8 cellular contexts compared by ENCODE assay signal in the genomic region with DNA sequence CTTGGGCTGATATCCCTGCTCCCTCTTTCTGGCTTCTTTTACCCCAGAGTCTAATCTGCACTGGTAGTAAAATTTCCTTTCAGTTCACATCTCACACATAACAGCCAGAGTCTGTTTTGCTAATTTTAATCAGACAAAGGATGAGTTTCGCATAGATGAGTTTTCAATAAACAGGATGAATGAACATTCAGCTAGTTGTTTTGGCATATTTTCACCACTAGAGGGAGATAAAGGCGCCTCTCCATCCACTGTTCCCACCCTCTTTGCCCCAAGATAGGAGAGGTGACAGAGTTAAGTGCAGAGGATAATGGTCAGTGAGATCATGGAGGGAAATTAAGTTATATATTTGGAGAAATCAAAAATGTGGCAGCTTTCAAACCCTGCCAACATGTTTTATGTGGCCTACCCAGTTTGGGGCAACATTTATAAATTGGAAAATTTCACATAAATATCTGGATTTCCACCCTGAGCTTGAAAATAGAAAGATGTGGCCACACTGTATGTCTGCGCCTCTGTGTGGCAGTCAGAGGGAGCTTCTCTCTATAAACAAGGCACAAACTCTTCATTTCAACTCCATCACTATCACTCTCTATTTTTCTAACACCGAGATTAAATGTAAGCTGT. TPM values are rescaled to one million over a fixed set of nuclear protein-coding genes. Genes with fewer than 3 reads are reported as not detected.
DNase-seq lines count a peak whose midpoint lies in the region; ATAC-seq, FAIRE-seq and TF ChIP-seq lines count a peak whose summit lies in the region.

No MANE protein-coding gene starts in this region.

- intact Hi-C loops in right cardiac atrium (cut with DNase I), result loop anchor here in 1 of 4 donors (5.0 kb wide), 2 partner anchors 126 to 304 kb away; no protein-coding TSS in a partner anchor

- POLR2A ChIA-PET in AG04450 (lab: Yijun Ruan, JAX), result no interaction called here

- peak; percentile 90 for TF ChIP-seq CTCF in AG04450 (IDR thresholded peaks at IDR 0.05; ENCODE audit: low read depth, low read length)
- TF ChIP-seq CTCF in smooth muscle cell (IDR thresholded peaks at IDR 0.05; ENCODE audit: borderline replicate concordance, insufficient read depth, poor library complexity, severe bottlenecking), result peak; percentile 94

- no peak overlapping the region for H3K4me2 ChIP-seq in smooth muscle cell

- no peaks in the 10 kb centered on the region for H3K36me3 Mint-ChIP-seq in activated T-helper 17 cell treated with anti-CD3 and anti-CD28 coated beads, Interleukin-2, amount 50 U/mL, for 72 hours (ENCODE audit: low read depth)

- H3K9me3 ChIP-seq in AG04450 (ENCODE audit: control insufficient read depth, insufficient read depth, low read length) (no peaks in the 10 kb centered on the region), right cardiac atrium (ENCODE audit: control insufficient read depth, low read length) (no peaks in the 10 kb centered on the region), smooth muscle cell (replicated peaks; ENCODE audit: low read depth) (no peaks in the 10 kb centered on the region)

- ATAC-seq in HG02759 (IDR thresholded peaks at IDR 0.05; ENCODE audit: unreplicated experiment) (peak; percentile 91), right cardiac atrium (peak; percentile 43 to 66)
- peak; percentile 43 for ATAC-seq in activated T-helper 17 cell treated with anti-CD3 and anti-CD28 coated beads, Interleukin-2, amount 50 U/mL, for 72 hours (replicated peaks)

- no peaks in the 10 kb centered on the region for H3K79me2 ChIP-seq in smooth muscle cell (ENCODE audit: low read depth)

- peak; percentile 76 for FAIRE-seq in GM12892 (lab: Jason Lieb, UNC)

- H3K4me1 ChIP-seq in right cardiac atrium (ENCODE audit: control insufficient read depth, insufficient read depth, low read length) (no peaks in the 10 kb centered on the region), smooth muscle cell (ENCODE audit: low read depth) (peaks cover 17% of the 10 kb centered on the region)

- no peak overlapping the region for H3K27ac ChIP-seq in AG04450 (ENCODE audit: low read depth, low read length)
- no peak overlapping the region for H3K27ac ChIP-seq in right cardiac atrium (ENCODE audit: low read length)
- peak overlapping the region; percentile 95 for H3K27ac ChIP-seq in smooth muscle cell (ENCODE audit: low read depth)

- peak; percentile 7 for DNase-seq in AG04450 (ENCODE audit: low read depth, low spot score)
- peak; percentile 16 for DNase-seq in GM12892 (ENCODE audit: insufficient read length)
- DNase-seq in NCI-H1417 (lab: John Stamatoyannopoulos, UW), result peak; percentile 45 to 85 (median 54)
- no peak for DNase-seq in right cardiac atrium
- no peak for DNase-seq in smooth muscle cell (lab: John Stamatoyannopoulos, UW; ENCODE audit: unreplicated experiment)
- DNase-seq in NCI-H526 treated with DMSO at 0.1 percent for 48 hours (lab: John Stamatoyannopoulos, UW), result no peak

- CTCF ChIA-PET in AG04450 (lab: Charles Lee), result interaction anchor here (0.6 to 6.4 kb wide), 72 partner anchors 9 to 1032 kb away, joined by 3 to 199 read pairs (median 6); partner anchors contain the start of gene DTNA

- H3K27me3 Mint-ChIP-seq in activated T-helper 17 cell treated with anti-CD3 and anti-CD28 coated beads, Interleukin-2, amount 50 U/mL, for 72 hours, result peaks cover 7% of the 10 kb centered on the region

- no peak overlapping the region for H3K27ac Mint-ChIP-seq in activated T-helper 17 cell treated with anti-CD3 and anti-CD28 coated beads, Interleukin-2, amount 50 U/mL, for 72 hours

- no peak overlapping the region for H3K4me3 Mint-ChIP-seq in activated T-helper 17 cell treated with anti-CD3 and anti-CD28 coated beads, Interleukin-2, amount 50 U/mL, for 72 hours

- TF ChIP-seq POLR2A in GM12892 (IDR thresholded peaks at IDR 0.05; ENCODE audit: low read depth, low read length), result no peak

- H3K36me3 ChIP-seq in smooth muscle cell (ENCODE audit: low read depth), result no peaks in the 10 kb centered on the region

- H3K9me3 Mint-ChIP-seq in activated T-helper 17 cell treated with anti-CD3 and anti-CD28 coated beads, Interleukin-2, amount 50 U/mL, for 72 hours, result no peaks in the 10 kb centered on the region

- H3K9ac ChIP-seq in smooth muscle cell (ENCODE audit: low read depth), result no peak overlapping the region

- H3K4me3 ChIP-seq in AG04450 (ENCODE audit: low read depth, low read length) (no peak overlapping the region), right cardiac atrium (ENCODE audit: low read length) (no peak overlapping the region), smooth muscle cell (no peak overlapping the region)

- no peaks in the 10 kb centered on the region for H3K4me1 Mint-ChIP-seq in activated T-helper 17 cell treated with anti-CD3 and anti-CD28 coated beads, Interleukin-2, amount 50 U/mL, for 72 hours

- peak overlapping the region; percentile 25 for H2AFZ ChIP-seq in smooth muscle cell (ENCODE audit: low read depth)

- no peaks in the 10 kb centered on the region for H4K20me1 ChIP-seq in smooth muscle cell (ENCODE audit: low read depth)

- 45% methylated on average over 4 of the region's 4 CpGs for WGBS in right cardiac atrium
- WGBS in smooth muscle cell (ENCODE audit: low lambda C conversion rate), result 44% methylated on average over 4 of the region's 4 CpGs

- H3F3A ChIP-seq in smooth muscle cell (ENCODE audit: low read depth), result no peaks in the 10 kb centered on the region

- H3K27me3 ChIP-seq in AG04450 (ENCODE audit: control insufficient read depth, insufficient read depth, low read length) (no peaks in the 10 kb centered on the region), right cardiac atrium (ENCODE audit: control insufficient read depth, insufficient read depth) (no peaks in the 10 kb centered on the region), smooth muscle cell (ENCODE audit: low read depth) (no peaks in the 10 kb centered on the region)

RNA-seq across cellular contexts. Expression of gene DTNA, which starts 48.5 kb away (rescaled TPM):
- polyA plus RNA-seq in AG04450 (2011; rRNA removed) (15.1 and 16.4 TPM in 2 replicates), right cardiac atrium (131 TPM), smooth muscle cell (1.3 and 3.0 TPM in 2 replicates)
- polyA minus RNA-seq in AG04450 (2011; rRNA and poly(A)+ RNA removed), result 19.9 and 20.6 TPM in 2 replicates
- polyA plus RNA-seq in GM12892 (2012; ENCODE audit: missing spikeins), result 0.36 TPM
- total RNA-seq in activated T-helper 17 cell treated with anti-CD3 and anti-CD28 coated beads, Interleukin-2, amount 50 U/mL, for 72 hours, result under 1 TPM; 0.11 to 0.15 TPM
- total RNA-seq in right cardiac atrium (100 to 1,000 TPM; 139 to 175 (median 155) TPM), smooth muscle cell (3.1 and 9.9 TPM in 2 replicates)

Comparison
In these comparisons a context has a peak if more than half of its experiments do, and no peak if none do; other contexts are left out.
1. DNase-seq: peak in AG04450 (single experiment), GM12892 (single experiment) and NCI-H1417 (3 of 3); none in right cardiac atrium (0 of 3), smooth muscle cell (single experiment) and NCI-H526 treated with DMSO at 0.1 percent for 48 hours (single experiment).
2. RNA of gene DTNA, which starts 48.5 kb away (total RNA-seq): 139 to 175 TPM in right cardiac atrium; 3.1 to 9.9 TPM in smooth muscle cell and 0.11 to 0.15 TPM in activated T-helper 17 cell treated with anti-CD3 and anti-CD28 coated beads, Interleukin-2, amount 50 U/mL, for 72 hours; every median in the first group is over 10 times any median in the second.
3. Peak in every context shown above with its lines, with median percentiles within 50 percentile points of each other: ATAC-seq.